Comparison of ENCODE assay signal across 1 cellular context in genomic region chr2:131113566-131114227, GRCh38.
TF ChIP-seq lines count a peak whose summit lies in the region.

No MANE protein-coding gene starts in this region.

TF ChIP-seq in K562, 482 proteins besides CTCF, POLR2A, EP300 and RAD21:
- TF ChIP-seq CREB5 (CRISPR knock-in tag; IDR thresholded peaks at IDR 0.05) (no peak), PBX2 (CRISPR knock-in tag; IDR thresholded peaks at IDR 0.05; ENCODE audit: low read depth) (no peak), PBX2 (tag; conservative IDR thresholded peaks at IDR 0.05; ENCODE audit: low read depth) (0 out of 2 replicates have a peak, but pooled peaks have one; percentile 28), MEIS2 (IDR thresholded peaks at IDR 0.05; ENCODE audit: partially characterized antibody) (peak; percentile 50), PKNOX1 (IDR thresholded peaks at IDR 0.05) (peak; percentile 59)
TF ChIP-seq in K562: peak in this region for 3.
